Comparison of ENCODE assay signal across 10 cellular contexts in the genomic region with DNA sequence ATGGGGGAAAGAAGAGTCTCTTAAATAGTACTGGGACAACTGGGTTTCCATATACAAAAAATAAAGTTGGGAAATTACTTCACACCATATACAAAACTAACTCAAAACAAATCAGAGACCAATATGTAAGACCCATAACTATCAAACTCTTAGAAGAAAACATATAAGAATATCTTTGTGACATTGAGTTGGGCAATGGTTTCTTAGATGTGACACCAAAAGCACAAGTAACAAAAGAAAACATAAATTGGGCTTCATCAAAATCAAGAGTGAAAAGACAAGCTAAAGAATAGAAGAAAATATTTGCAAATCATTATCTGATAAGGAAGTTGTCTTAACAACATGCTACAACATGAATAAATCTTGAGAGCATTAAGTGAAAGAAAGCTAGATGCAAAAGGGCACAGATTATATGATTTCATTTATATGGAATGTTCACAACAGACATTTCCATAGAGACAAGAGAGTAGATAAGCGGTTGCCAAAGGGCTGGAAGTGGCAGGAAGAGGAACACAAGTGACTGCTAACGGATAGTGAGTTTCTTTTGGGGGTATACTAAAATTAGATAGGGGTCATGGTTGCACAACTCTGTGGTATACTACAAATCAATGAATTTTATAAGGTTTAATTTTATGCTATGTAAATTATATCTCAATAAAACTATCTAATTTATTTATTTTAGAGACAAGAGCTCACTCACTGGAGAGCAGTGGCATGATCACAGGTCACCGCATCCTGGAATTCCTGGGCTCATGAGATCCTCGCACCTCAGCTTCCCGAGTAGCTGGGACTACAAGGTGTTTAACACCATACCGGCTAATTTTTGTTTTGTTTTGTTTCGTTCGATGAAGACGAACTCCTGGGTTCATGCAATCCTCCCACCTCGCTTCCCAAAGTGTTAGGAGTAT. TPM values are rescaled to one million over a fixed set of nuclear protein-coding genes. Genes with fewer than 3 reads are reported as not detected.
DNase-seq lines count a peak whose midpoint lies in the region; ATAC-seq and TF ChIP-seq lines count a peak whose summit lies in the region.
"Had no signal": no experiment of that assay in that cellular context is flagged by ENCODE, and none has a peak within 500 bp of the region (broad histone marks: within the 10 kb centered on the region; RNA-seq: fewer than 3 reads in every experiment).

No MANE protein-coding gene starts in this region.

- H3K4me1 ChIP-seq in left lung, result peaks cover 9 to 46% of the 10 kb centered on the region in 2 donors

- no peaks in the 10 kb centered on the region for H3K27me3 Mint-ChIP-seq in activated naive CD8-positive, alpha-beta T cell treated with anti-CD3 and anti-CD28 coated beads for 36 hours
- H3K27me3 Mint-ChIP-seq: activated naive CD4-positive, alpha-beta T cell treated with anti-CD3 and anti-CD28 coated beads, Interleukin-2, amount 10 ng/mL, durations not matched to agents 7 days and 5 days had no signal

- H3K27me3 ChIP-seq in left lung, result no peaks in the 10 kb centered on the region

- H3K4me3 ChIP-seq in left lung, result no peak overlapping the region

- no peak overlapping the region for H3K4me3 Mint-ChIP-seq in activated naive CD8-positive, alpha-beta T cell treated with anti-CD3 and anti-CD28 coated beads for 36 hours
- H3K4me3 Mint-ChIP-seq: activated naive CD4-positive, alpha-beta T cell treated with anti-CD3 and anti-CD28 coated beads, Interleukin-2, amount 10 ng/mL, durations not matched to agents 7 days and 5 days had no signal

- intact Hi-C loops in left lung (cut with DNase I), result no loop called here

- peaks cover 21% of the 10 kb centered on the region for H3K36me3 Mint-ChIP-seq in activated naive CD8-positive, alpha-beta T cell treated with anti-CD3 and anti-CD28 coated beads for 36 hours

- H3K9me3 Mint-ChIP-seq in activated naive CD8-positive, alpha-beta T cell treated with anti-CD3 and anti-CD28 coated beads for 36 hours, result peaks cover 8% of the 10 kb centered on the region
- H3K9me3 Mint-ChIP-seq: activated naive CD4-positive, alpha-beta T cell treated with anti-CD3 and anti-CD28 coated beads, Interleukin-2, amount 10 ng/mL, durations not matched to agents 7 days and 5 days had no signal

- peak; percentile 42 for DNase-seq in AG08396 (ENCODE audit: low spot score)
- DNase-seq in cerebellar cortex (ENCODE audit: low spot score), result peak; percentile 12
- no peak for DNase-seq in left lung
- DNase-seq in left lobe of liver (ENCODE audit: low spot score), result no peak
- no peak for DNase-seq in activated naive CD8-positive, alpha-beta T cell treated with anti-CD3 and anti-CD28 coated beads for 36 hours
- no peak for DNase-seq in NCI-H1694 (lab: John Stamatoyannopoulos, UW)
- no peak for DNase-seq in NCI-H2171 treated with DMSO at 0.1 percent for 48 hours (lab: John Stamatoyannopoulos, UW)
- DNase-seq: activated naive CD4-positive, alpha-beta T cell treated with anti-CD3 and anti-CD28 coated beads, Interleukin-2, amount 10 ng/mL, durations not matched to agents 7 days and 5 days; substantia nigra had no signal

- TF ChIP-seq CTCF in left lung (IDR thresholded peaks at IDR 0.05), result no peak

- H3K36me3 ChIP-seq in left lung, result peaks cover 0 to 4% of the 10 kb centered on the region in 2 donors

- peaks cover 34% of the 10 kb centered on the region for H3K4me1 Mint-ChIP-seq in activated naive CD8-positive, alpha-beta T cell treated with anti-CD3 and anti-CD28 coated beads for 36 hours

- no peak overlapping the region for H3K27ac Mint-ChIP-seq in activated naive CD8-positive, alpha-beta T cell treated with anti-CD3 and anti-CD28 coated beads for 36 hours
- H3K27ac Mint-ChIP-seq: activated naive CD4-positive, alpha-beta T cell treated with anti-CD3 and anti-CD28 coated beads, Interleukin-2, amount 10 ng/mL, durations not matched to agents 7 days and 5 days had no signal

- H3K9me3 ChIP-seq in left lung, result no peaks in the 10 kb centered on the region

- no peak for TF ChIP-seq EP300 in Ishikawa (IDR thresholded peaks at IDR 0.05; ENCODE audit: borderline replicate concordance)

- TF ChIP-seq RAD21 in Ishikawa (IDR thresholded peaks at IDR 0.05; ENCODE audit: low read depth), result no peak

- H3K27ac ChIP-seq in left lung, result peak overlapping the region; percentile 27 to 59

- ATAC-seq in left lung, result peak; percentile 57
- no peak for ATAC-seq in left lobe of liver

TF ChIP-seq in Ishikawa, 13 proteins besides CTCF, POLR2A, EP300 and RAD21:
- TF ChIP-seq CEBPB (IDR thresholded peaks at IDR 0.05) (peak; percentile 92), CREB1 (IDR thresholded peaks at IDR 0.05; ENCODE audit: low read depth) (no peak)

RNA-seq across cellular contexts. Expression of a gene that starts 35.4 kb away (rescaled TPM):
- total RNA-seq in left lung (10 to 100 TPM; 68.0 to 83.3 TPM), left lobe of liver (32.0 TPM)
- 10 to 100 TPM; 48.4 to 52.0 TPM for total RNA-seq in activated naive CD8-positive, alpha-beta T cell treated with anti-CD3 and anti-CD28 coated beads for 36 hours

Comparison
In these comparisons a context has a peak if more than half of its experiments do, and no peak if none do; other contexts are left out.
1. DNase-seq: peak in AG08396 (single experiment) and cerebellar cortex (single experiment); none in left lung (0 of 2), left lobe of liver (single experiment), activated naive CD8-positive, alpha-beta T cell treated with anti-CD3 and anti-CD28 coated beads for 36 hours (single experiment), NCI-H1694 (single experiment) and NCI-H2171 treated with DMSO at 0.1 percent for 48 hours (single experiment).